Comparison of ENCODE assay signal across 25 cellular contexts in the genomic region with DNA sequence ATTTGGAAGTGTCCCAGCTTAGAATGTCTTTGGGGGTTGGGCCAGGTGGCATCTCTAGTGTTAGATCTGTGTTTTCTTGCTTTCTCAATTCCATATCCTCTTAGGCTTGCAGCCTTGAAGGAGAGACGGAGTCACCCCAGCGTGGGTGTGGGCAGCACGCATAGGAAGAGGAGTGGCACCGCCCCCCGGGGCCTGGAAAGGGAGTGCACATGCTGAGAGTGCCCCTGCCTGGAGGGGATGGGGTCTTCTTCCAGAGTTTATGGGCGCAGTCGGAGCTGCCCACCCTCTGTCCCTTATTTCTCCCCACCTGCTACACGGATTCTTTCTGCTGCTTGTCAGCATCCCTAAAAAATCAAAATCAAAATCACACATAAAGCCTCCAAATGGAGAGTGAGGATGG.
"Had no signal": no experiment of that assay in that cellular context is flagged by ENCODE, and none has a peak within 500 bp of the region (broad histone marks: within the 10 kb centered on the region; RNA-seq: fewer than 3 reads in every experiment).

No MANE protein-coding gene starts in this region.

- H3K27me3 Mint-ChIP-seq: stimulated activated memory B cell treated with anti-CD40 and anti-IgM and Interleukin-4, amounts not matched to agents 10 μg/mL and 1 μg/mL and 100 μg/mL, for 72 hours had no signal

- ATAC-seq: effector memory CD8-positive, alpha-beta T cell; heart right ventricle; left cardiac atrium; left lung; naive thymus-derived CD4-positive, alpha-beta T cell; right lobe of liver; stimulated activated memory B cell treated with anti-CD40 and anti-IgM and Interleukin-4, amounts not matched to agents 10 μg/mL and 1 μg/mL and 100 μg/mL, for 72 hours; stimulated activated naive CD8-positive, alpha-beta T cell treated with anti-CD3 and anti-CD28 coated beads, Interleukin-15, Interleukin-2, amounts not matched to agents 100 U/mL and 50 U/mL, for 24 hours had no signal

- H3K4me3 Mint-ChIP-seq: effector memory CD8-positive, alpha-beta T cell; naive thymus-derived CD4-positive, alpha-beta T cell; nephron; stimulated activated memory B cell treated with anti-CD40 and anti-IgM and Interleukin-4, amounts not matched to agents 10 μg/mL and 1 μg/mL and 100 μg/mL, for 72 hours; type B pancreatic cell had no signal

- H3K9ac ChIP-seq: parathyroid adenoma had no signal

- H3K27me3 ChIP-seq: esophagus squamous epithelium, heart right ventricle, left lung, neutrophil, right lobe of liver, testis, tibial artery had no signal

- H3K27ac Mint-ChIP-seq: naive thymus-derived CD4-positive, alpha-beta T cell; nephron; progenitor cell of endocrine pancreas; stimulated activated memory B cell treated with anti-CD40 and anti-IgM and Interleukin-4, amounts not matched to agents 10 μg/mL and 1 μg/mL and 100 μg/mL, for 72 hours; type B pancreatic cell had no signal

- H2AFZ ChIP-seq: parathyroid adenoma had no signal

- H3K4me1 Mint-ChIP-seq: naive thymus-derived CD4-positive, alpha-beta T cell had no signal

- H3K4me1 ChIP-seq: heart right ventricle, left lung, parathyroid adenoma, testis, tibial artery had no signal

- DNase-seq: cortex of kidney; effector memory CD8-positive, alpha-beta T cell; erythroblast; esophagus squamous epithelium; foreskin melanocyte; glutamatergic neuron; heart right ventricle; hippocampal formation; left cardiac atrium; left lung; mesenchymal stem cell; midbrain; naive thymus-derived CD4-positive, alpha-beta T cell; right lobe of liver; stimulated activated CD4-positive, alpha-beta T cell treated with anti-CD3 and anti-CD28 coated beads, Interleukin-4, amount 100 ng/mL, for 4 hours; stimulated activated naive CD8-positive, alpha-beta T cell treated with anti-CD3 and anti-CD28 coated beads, Interleukin-15, Interleukin-2, amounts not matched to agents 100 U/mL and 50 U/mL, for 24 hours; substantia nigra; testis had no signal

- H3K79me2 ChIP-seq: parathyroid adenoma had no signal

- H3K4me3 ChIP-seq: esophagus squamous epithelium, heart right ventricle, left lung, right lobe of liver, testis, tibial artery had no signal

- H3K36me3 Mint-ChIP-seq: naive thymus-derived CD4-positive, alpha-beta T cell; stimulated activated memory B cell treated with anti-CD40 and anti-IgM and Interleukin-4, amounts not matched to agents 10 μg/mL and 1 μg/mL and 100 μg/mL, for 72 hours; type B pancreatic cell had no signal

- H3K9me3 Mint-ChIP-seq: effector memory CD8-positive, alpha-beta T cell; naive thymus-derived CD4-positive, alpha-beta T cell; nephron; stimulated activated memory B cell treated with anti-CD40 and anti-IgM and Interleukin-4, amounts not matched to agents 10 μg/mL and 1 μg/mL and 100 μg/mL, for 72 hours; type B pancreatic cell had no signal

- H3K36me3 ChIP-seq: esophagus squamous epithelium, heart right ventricle, left lung, neutrophil, right lobe of liver, tibial artery had no signal

- H3K27ac ChIP-seq: esophagus squamous epithelium, heart right ventricle, left lung, neutrophil, parathyroid adenoma, right lobe of liver, testis, tibial artery had no signal

- H3K9me3 ChIP-seq: esophagus squamous epithelium, heart right ventricle, left lung, neutrophil, right lobe of liver, testis, tibial artery had no signal
